In the genomic region with DNA sequence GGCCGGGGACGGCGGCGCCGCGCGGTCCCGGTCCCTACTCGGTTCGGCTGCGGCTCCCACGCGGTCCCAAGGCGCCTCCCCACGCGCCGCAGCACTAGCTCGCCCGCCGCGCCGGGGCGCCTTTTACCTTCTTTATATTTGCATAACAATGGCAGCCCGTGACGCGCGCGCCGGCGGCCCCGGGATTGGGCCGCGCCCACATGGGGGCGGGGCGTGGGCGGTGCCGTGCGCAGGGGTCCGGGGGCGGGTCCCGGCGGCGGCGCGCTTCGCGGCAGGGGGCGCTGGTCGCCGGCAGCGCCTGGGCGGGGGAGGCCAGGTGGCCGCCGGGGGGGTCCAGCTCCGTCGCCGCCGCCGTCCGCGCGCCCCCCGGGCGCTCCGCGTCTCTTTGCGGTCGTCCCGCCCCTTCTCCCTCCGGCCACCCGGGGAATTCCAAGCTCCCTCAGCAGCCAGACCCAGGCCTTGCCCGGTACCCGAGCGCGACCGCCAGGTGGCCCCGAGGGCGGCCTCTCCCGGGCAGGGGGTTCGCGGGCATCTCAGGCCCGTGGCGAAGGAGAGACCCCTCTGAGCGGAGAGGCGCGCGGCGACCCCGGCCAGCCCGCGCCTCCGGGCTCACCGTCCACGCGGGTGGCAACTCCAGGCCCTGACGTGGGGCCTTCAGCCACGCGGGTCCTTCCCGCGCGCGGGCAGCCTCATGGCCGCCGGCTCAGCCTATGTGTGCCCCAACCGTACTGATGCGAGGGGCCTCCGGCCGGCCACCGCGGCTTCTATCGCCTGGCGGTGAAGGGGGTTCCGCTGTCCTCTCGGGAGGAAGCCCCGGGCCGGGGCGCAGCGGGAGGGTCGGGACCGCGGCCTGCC, we compare ENCODE assay signal across 8 cellular contexts. TPM values are rescaled to one million over a fixed set of nuclear protein-coding genes. Genes with fewer than 3 reads are reported as not detected.
DNase-seq lines count a peak whose midpoint lies in the region; ATAC-seq and TF ChIP-seq lines count a peak whose summit lies in the region.

A gene with protein sequence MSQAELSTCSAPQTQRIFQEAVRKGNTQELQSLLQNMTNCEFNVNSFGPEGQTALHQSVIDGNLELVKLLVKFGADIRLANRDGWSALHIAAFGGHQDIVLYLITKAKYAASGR (minus strand): TSS at position 96 of the 855 bp plus-strand sequence. CDS start 343 bp downstream, outside the sequence.

- peak; percentile 68 for ATAC-seq in GM21515 (IDR thresholded peaks at IDR 0.05; ENCODE audit: unreplicated experiment)
- ATAC-seq in activated T-helper 17 cell treated with anti-CD3 and anti-CD28 coated beads, Interleukin-2, amount 50 U/mL, for 72 hours (replicated peaks): peak; percentile 81
- ATAC-seq in stimulated activated naive CD8-positive, alpha-beta T cell treated with anti-CD3 and anti-CD28 coated beads, Interleukin-15, amount 100 ng/mL, for 72 hours: peak; percentile 81

- H3K4me1 Mint-ChIP-seq in IgD-negative memory B cell (peaks cover 0 to 4% (median 3%) of the 10 kb centered on the region in 3 donors), neural crest cell (peaks cover 41% of the 10 kb centered on the region)
- no peaks in the 10 kb centered on the region for H3K4me1 Mint-ChIP-seq in activated T-helper 17 cell treated with anti-CD3 and anti-CD28 coated beads, Interleukin-2, amount 50 U/mL, for 72 hours
- H3K4me1 Mint-ChIP-seq in stimulated activated naive CD8-positive, alpha-beta T cell treated with anti-CD3 and anti-CD28 coated beads, Interleukin-15, amount 100 ng/mL, for 72 hours: peaks cover 57% of the 10 kb centered on the region

- TF ChIP-seq CTCF in fibroblast of villous mesenchyme (IDR thresholded peaks at IDR 0.05; ENCODE audit: insufficient read depth, low read depth, low read length): peak; percentile 52
- peak; percentile 79 for TF ChIP-seq CTCF in neural crest cell (conservative IDR thresholded peaks at IDR 0.05)

- H3K9me3 Mint-ChIP-seq in IgD-negative memory B cell: no peaks in the 10 kb centered on the region
- no peaks in the 10 kb centered on the region for H3K9me3 Mint-ChIP-seq in activated T-helper 17 cell treated with anti-CD3 and anti-CD28 coated beads, Interleukin-2, amount 50 U/mL, for 72 hours
- no peaks in the 10 kb centered on the region for H3K9me3 Mint-ChIP-seq in neural crest cell
- no peaks in the 10 kb centered on the region for H3K9me3 Mint-ChIP-seq in stimulated activated naive CD8-positive, alpha-beta T cell treated with anti-CD3 and anti-CD28 coated beads, Interleukin-15, amount 100 ng/mL, for 72 hours

- H3K4me3 Mint-ChIP-seq in IgD-negative memory B cell: peak within 1 kb of the TSS; percentile 38 to 73 (median 48)
- peak within 1 kb of the TSS; percentile 68 for H3K4me3 Mint-ChIP-seq in activated T-helper 17 cell treated with anti-CD3 and anti-CD28 coated beads, Interleukin-2, amount 50 U/mL, for 72 hours
- peak within 1 kb of the TSS; percentile 97 for H3K4me3 Mint-ChIP-seq in neural crest cell
- peak within 1 kb of the TSS; percentile 85 to 90 for H3K4me3 Mint-ChIP-seq in stimulated activated naive CD8-positive, alpha-beta T cell treated with anti-CD3 and anti-CD28 coated beads, Interleukin-15, amount 100 ng/mL, for 72 hours

- peak within 1 kb of the TSS; percentile 54 for H3K4me3 ChIP-seq in fibroblast of villous mesenchyme (ENCODE audit: low read depth, low read length)

- H3K27ac Mint-ChIP-seq in IgD-negative memory B cell (peak within 1 kb of the TSS in 1 of 3 donors; percentile 71), neural crest cell (ENCODE audit: unreplicated experiment) (peak within 1 kb of the TSS; percentile 92)
- H3K27ac Mint-ChIP-seq in activated T-helper 17 cell treated with anti-CD3 and anti-CD28 coated beads, Interleukin-2, amount 50 U/mL, for 72 hours: no peak within 1 kb of the TSS
- no peak within 1 kb of the TSS for H3K27ac Mint-ChIP-seq in stimulated activated naive CD8-positive, alpha-beta T cell treated with anti-CD3 and anti-CD28 coated beads, Interleukin-15, amount 100 ng/mL, for 72 hours

- DNase-seq in DMS153 treated with DMSO at 0.1 percent for 48 hours (lab: John Stamatoyannopoulos, UW; ENCODE audit: unreplicated experiment) (peak; percentile 82), RPMI8226 (peak; percentile 97), fibroblast of villous mesenchyme (ENCODE audit: low read depth) (peak; percentile 76), neural crest cell (ENCODE audit: low read depth, low spot score) (peak; percentile 85)
- DNase-seq in stimulated activated naive CD8-positive, alpha-beta T cell treated with anti-CD3 and anti-CD28 coated beads, Interleukin-15, amount 100 ng/mL, for 72 hours: peak; percentile 90 to 94

- peaks cover 11% of the 10 kb centered on the region for H3K27me3 Mint-ChIP-seq in IgD-negative memory B cell
- H3K27me3 Mint-ChIP-seq in activated T-helper 17 cell treated with anti-CD3 and anti-CD28 coated beads, Interleukin-2, amount 50 U/mL, for 72 hours: peaks cover 3% of the 10 kb centered on the region
- H3K27me3 Mint-ChIP-seq in neural crest cell (ENCODE audit: low read depth): peaks cover 21% of the 10 kb centered on the region
- peaks cover 43% of the 10 kb centered on the region for H3K27me3 Mint-ChIP-seq in stimulated activated naive CD8-positive, alpha-beta T cell treated with anti-CD3 and anti-CD28 coated beads, Interleukin-15, amount 100 ng/mL, for 72 hours

- H3K36me3 Mint-ChIP-seq in IgD-negative memory B cell (no peaks in the 10 kb centered on the region), neural crest cell (ENCODE audit: low read depth) (peaks cover 4% of the 10 kb centered on the region)
- H3K36me3 Mint-ChIP-seq in activated T-helper 17 cell treated with anti-CD3 and anti-CD28 coated beads, Interleukin-2, amount 50 U/mL, for 72 hours (ENCODE audit: low read depth): no peaks in the 10 kb centered on the region

RNA-seq across cellular contexts. Expression of the gene that starts here (rescaled TPM):
- not detected for polyA plus RNA-seq in IgD-negative memory B cell
- under 1 TPM; 0.66 to 0.86 TPM for total RNA-seq in activated T-helper 17 cell treated with anti-CD3 and anti-CD28 coated beads, Interleukin-2, amount 50 U/mL, for 72 hours
- total RNA-seq in fibroblast of villous mesenchyme (under 0.01 and 0.32 TPM in 2 replicates), neural crest cell (31.7 and 33.7 TPM in 2 replicates)

Comparison
In these comparisons a context has a peak if more than half of its experiments do, and no peak if none do; other contexts are left out.
1. Peak in every context shown above with its lines: DNase-seq, ATAC-seq and H3K4me3 ChIP-seq.
2. RNA of the gene that starts here (total RNA-seq): 31.7 to 33.7 TPM in neural crest cell; 0.66 to 0.86 TPM in activated T-helper 17 cell treated with anti-CD3 and anti-CD28 coated beads, Interleukin-2, amount 50 U/mL, for 72 hours and under 0.01 to 0.32 TPM in fibroblast of villous mesenchyme; every median in the first group is over 10 times any median in the second.
3. Peak in ATAC-seq in activated T-helper 17 cell treated with anti-CD3 and anti-CD28 coated beads, Interleukin-2, amount 50 U/mL, for 72 hours; RNA of the gene not detected or under 1 TPM.
4. Peak in DNase-seq and H3K4me3 ChIP-seq in fibroblast of villous mesenchyme; RNA of the gene not detected or under 1 TPM.